1 cellular context compared by ENCODE assay signal in genomic region chr11:65607614-65608426, GRCh38.
TF ChIP-seq lines count a peak whose summit lies in the region.

No MANE protein-coding gene starts in this region.

TF ChIP-seq in endothelial cell of umbilical vein, 7 proteins besides CTCF, POLR2A, EP300 and RAD21:
- TF ChIP-seq MYC (IDR thresholded peaks at IDR 0.05; ENCODE audit: low read depth, low read length) (no peak), FOS (IDR thresholded peaks at IDR 0.05; ENCODE audit: borderline replicate concordance, insufficient read depth, low read length) (no peak), POLR2AphosphoS5 (IDR thresholded peaks at IDR 0.05; ENCODE audit: insufficient read depth, low read depth, low read length) (no peak), JUN (IDR thresholded peaks at IDR 0.05; ENCODE audit: borderline replicate concordance, insufficient read depth, insufficient read length, low read depth) (no peak), EZH2 (IDR thresholded peaks at IDR 0.05; ENCODE audit: borderline replicate concordance, low read depth, low read length, severe bottlenecking) (no peak), MAX (IDR thresholded peaks at IDR 0.05; ENCODE audit: insufficient read depth, insufficient read length) (no peak), GATA2 (IDR thresholded peaks at IDR 0.05; ENCODE audit: insufficient read depth, insufficient read length, low read depth, low read length) (no peak)
